Comparison of ENCODE assay signal across 1 cellular context in the genomic region with DNA sequence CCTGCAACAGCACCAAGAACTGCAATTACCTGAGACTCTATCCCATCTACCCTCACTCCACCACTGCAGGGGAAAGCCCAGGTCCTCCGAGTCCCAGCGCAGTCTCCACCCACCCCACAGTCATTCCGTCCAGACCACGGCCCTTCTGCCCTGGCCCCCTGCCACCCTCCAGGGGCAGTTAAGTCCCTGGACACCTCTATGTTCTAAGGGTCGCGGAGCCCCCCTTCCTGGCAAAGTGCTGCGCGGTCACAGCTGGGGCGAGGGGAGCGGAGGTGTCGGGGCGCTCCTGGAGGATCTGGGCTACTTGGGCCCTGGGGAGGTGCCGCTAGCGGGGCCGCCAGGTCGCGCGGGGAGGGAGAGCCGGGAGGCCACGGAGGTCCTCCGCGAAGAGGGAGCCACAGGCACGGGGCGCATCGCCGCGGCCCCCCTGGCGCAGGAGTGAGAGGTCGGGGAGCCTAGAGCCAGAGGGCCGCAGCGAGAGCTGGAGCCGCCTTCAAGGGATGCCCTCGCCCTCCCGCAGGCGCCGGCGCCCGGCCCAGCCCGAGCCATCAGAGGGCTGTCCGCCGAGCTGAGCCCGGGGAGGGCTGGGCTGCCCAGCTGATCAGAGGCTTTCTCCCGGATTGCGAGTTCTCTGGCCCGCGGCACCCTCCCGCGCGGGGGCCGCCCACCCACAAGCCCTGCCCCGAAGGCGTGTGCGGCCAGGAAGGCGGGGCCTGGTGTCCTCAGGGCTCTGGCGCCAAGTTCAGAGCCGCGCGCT.
A peak's percentile ranks its signal among the peaks of the same experiment; 100 is the strongest.
TF ChIP-seq lines count a peak whose summit lies in the region.

No MANE protein-coding gene starts in this region.

TF ChIP-seq in HEK293, 187 proteins besides CTCF, POLR2A, EP300 and RAD21 (continued from another document):
- TF ChIP-seq SP3 (tag by site-specific recombination; IDR thresholded peaks at IDR 0.05) = 0 out of 2 replicates have a peak, but pooled peaks have one; percentile 28
- no peak for TF ChIP-seq ZNF354C (tag by site-specific recombination; IDR thresholded peaks at IDR 0.05; ENCODE audit: borderline replicate concordance, low read depth)
- TF ChIP-seq ZNF155 (tag by site-specific recombination; IDR thresholded peaks at IDR 0.05) = no peak
- no peak for TF ChIP-seq ZNF654 (tag by site-specific recombination; IDR thresholded peaks at IDR 0.05; ENCODE audit: low read depth)
- TF ChIP-seq ZNF600 (tag by site-specific recombination; IDR thresholded peaks at IDR 0.05) = no peak
- TF ChIP-seq ZNF140 (tag by site-specific recombination; IDR thresholded peaks at IDR 0.05) = no peak
- TF ChIP-seq ZFP3 (tag by site-specific recombination; IDR thresholded peaks at IDR 0.05; ENCODE audit: low read depth) = no peak
- peak; percentile 60 for TF ChIP-seq SP2 (tag by site-specific recombination; IDR thresholded peaks at IDR 0.05)
- TF ChIP-seq HOXA7 (CRISPR knock-in tag; IDR thresholded peaks at IDR 0.05; ENCODE audit: borderline replicate concordance) = no peak
- TF ChIP-seq ZIC2 (tag by site-specific recombination; IDR thresholded peaks at IDR 0.05) = peak; percentile 20; the same call in 1 of the 2 replicates
- TF ChIP-seq, protein P1, sequence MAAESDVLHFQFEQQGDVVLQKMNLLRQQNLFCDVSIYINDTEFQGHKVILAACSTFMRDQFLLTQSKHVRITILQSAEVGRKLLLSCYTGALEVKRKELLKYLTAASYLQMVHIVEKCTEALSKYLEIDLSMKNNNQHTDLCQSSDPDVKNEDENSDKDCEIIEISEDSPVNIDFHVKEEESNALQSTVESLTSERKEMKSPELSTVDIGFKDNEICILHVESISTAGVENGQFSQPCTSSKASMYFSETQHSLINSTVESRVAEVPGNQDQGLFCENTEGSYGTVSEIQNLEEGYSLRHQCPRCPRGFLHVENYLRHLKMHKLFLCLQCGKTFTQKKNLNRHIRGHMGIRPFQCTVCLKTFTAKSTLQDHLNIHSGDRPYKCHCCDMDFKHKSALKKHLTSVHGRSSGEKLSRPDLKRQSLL (tag by site-specific recombination; IDR thresholded peaks at IDR 0.05) = peak; percentile 56; the same call in 1 of the 2 replicates
- no peak for TF ChIP-seq ZNF707 (tag by site-specific recombination; IDR thresholded peaks at IDR 0.05)
- TF ChIP-seq ZBTB1 (tag by site-specific recombination; IDR thresholded peaks at IDR 0.05) = no peak
- no peak for TF ChIP-seq KLF7 (tag by site-specific recombination; IDR thresholded peaks at IDR 0.05; ENCODE audit: borderline replicate concordance)
